In genomic region chr7:48084727-48085432, GRCh38 we compare ENCODE assay signal across 9 cellular contexts. TPM values are rescaled to one million over a fixed set of nuclear protein-coding genes. Genes with fewer than 3 reads are reported as not detected.
A peak's percentile ranks its signal among the peaks of the same experiment; 100 is the strongest.
DNase-seq lines count a peak whose midpoint lies in the region; ATAC-seq and TF ChIP-seq lines count a peak whose summit lies in the region.
"Had no signal": no experiment of that assay in that cellular context is flagged by ENCODE, and none has a peak within 500 bp of the region (broad histone marks: within the 10 kb centered on the region; RNA-seq: fewer than 3 reads in every experiment).

No MANE protein-coding gene starts in this region.

- BruUV-seq in PC-9 (replicated peaks; lab: Mats Ljungman, UMichigan): no TSS peak

- ATAC-seq in GM18868 (IDR thresholded peaks at IDR 0.05; ENCODE audit: unreplicated experiment) (peak; percentile 71), HG02981 (IDR thresholded peaks at IDR 0.05; ENCODE audit: unreplicated experiment) (peak; percentile 56)

- H3K9me2 ChIP-seq in PC-9 (ENCODE audit: insufficient read depth): no peaks in the 10 kb centered on the region

- H2AFZ ChIP-seq in PC-9: no peak overlapping the region

- TF ChIP-seq CTCF in PC-9 (conservative IDR thresholded peaks at IDR 0.05) (no peak), glutamatergic neuron (IDR thresholded peaks at IDR 0.05; ENCODE audit: partially characterized antibody, unreplicated experiment) (no peak)

- peak overlapping the region; percentile 95 for H3K4me2 ChIP-seq in PC-9

- H3K4me1 ChIP-seq in PC-9 (replicated peaks; ENCODE audit: insufficient read depth): peaks cover 69% of the 10 kb centered on the region

- H3K27ac Mint-ChIP-seq in activated T-helper 1 cell treated with anti-CD3 and anti-CD28 coated beads, Interleukin-12 subunit alpha, Interleukin-12 subunit beta, Interleukin-2, Interleukin-4 antibody, amounts not matched to agents 30 ng/mL and 10 ng/mL and 1 ng/mL, durations not matched to agents 14 hours and 24 hours and 36 hours: peak overlapping the region; percentile 95
- peak overlapping the region; percentile 14 for H3K27ac Mint-ChIP-seq in glutamatergic neuron (ENCODE audit: unreplicated experiment)

- no peak overlapping the region for H3K4me3 ChIP-seq in PC-9
- H3K4me3 ChIP-seq: pancreas had no signal

- CTCF ChIA-PET in PC-9 (lab: Charles Lee): no interaction called here

- H4K20me1 ChIP-seq in PC-9 (ENCODE audit: insufficient read depth): no peaks in the 10 kb centered on the region

- DNase-seq in PC-9: peak; percentile 92 to 100
- DNase-seq in activated T-helper 1 cell treated with anti-CD3 and anti-CD28 coated beads, Interleukin-12 subunit alpha, Interleukin-12 subunit beta, Interleukin-2, Interleukin-4 antibody, amounts not matched to agents 30 ng/mL and 10 ng/mL and 1 ng/mL, durations not matched to agents 14 hours and 24 hours and 36 hours (ENCODE audit: low spot score): peak; percentile 72
- no peak for DNase-seq in glutamatergic neuron
- peak; percentile 83 for DNase-seq in stimulated activated CD4-positive, alpha-beta T cell treated with anti-CD3 and anti-CD28 coated beads, Interleukin-15, amount 100 ng/mL, for 24 hours
- DNase-seq in cerebellum (ENCODE audit: low spot score): no peak
- no peak for DNase-seq in NCI-H82 (lab: John Stamatoyannopoulos, UW)

- no peaks in the 10 kb centered on the region for H3K9me3 Mint-ChIP-seq in activated T-helper 1 cell treated with anti-CD3 and anti-CD28 coated beads, Interleukin-12 subunit alpha, Interleukin-12 subunit beta, Interleukin-2, Interleukin-4 antibody, amounts not matched to agents 30 ng/mL and 10 ng/mL and 1 ng/mL, durations not matched to agents 14 hours and 24 hours and 36 hours
- H3K9me3 Mint-ChIP-seq in glutamatergic neuron (ENCODE audit: unreplicated experiment): peaks cover 3% of the 10 kb centered on the region

- peaks cover 79% of the 10 kb centered on the region for H3F3A ChIP-seq in PC-9 (ENCODE audit: insufficient read depth, low read depth)

- POLR2A ChIA-PET in PC-9 (lab: Charles Lee; ENCODE audit: unreplicated experiment): interaction anchor here (0.6 kb wide), 1 partner anchor 485 kb away, joined by 6 read pairs; no protein-coding TSS in a partner anchor

- no peaks in the 10 kb centered on the region for H3K36me3 ChIP-seq in PC-9 (ENCODE audit: low read depth)
- H3K36me3 ChIP-seq: pancreas had no signal

- peak overlapping the region; percentile 98 for H3K27ac ChIP-seq in PC-9

- H3K36me3 Mint-ChIP-seq in activated T-helper 1 cell treated with anti-CD3 and anti-CD28 coated beads, Interleukin-12 subunit alpha, Interleukin-12 subunit beta, Interleukin-2, Interleukin-4 antibody, amounts not matched to agents 30 ng/mL and 10 ng/mL and 1 ng/mL, durations not matched to agents 14 hours and 24 hours and 36 hours (ENCODE audit: low read depth): peaks cover 3% of the 10 kb centered on the region
- H3K36me3 Mint-ChIP-seq in glutamatergic neuron (ENCODE audit: unreplicated experiment): no peaks in the 10 kb centered on the region

- intact Hi-C loops in PC-9 (cut with micrococcal nuclease; ENCODE audit: unreplicated experiment): loop anchor here (2.0 to 10.0 kb wide), 4 partner anchors 57 to 610 kb away; no protein-coding TSS in a partner anchor
- intact Hi-C loops in activated T-helper 1 cell treated with anti-CD3 and anti-CD28 coated beads, Interleukin-12 subunit alpha, Interleukin-12 subunit beta, Interleukin-2, Interleukin-4 antibody, amounts not matched to agents 30 ng/mL and 10 ng/mL and 1 ng/mL, durations not matched to agents 14 hours and 24 hours and 36 hours (cut with micrococcal nuclease): loop anchor here (1.0 to 5.0 kb wide), 7 partner anchors 44 to 603 kb away; partner anchors contain the start of genes C7orf57 and HUS1

- H3K79me2 ChIP-seq in PC-9 (ENCODE audit: low read depth): peaks cover 4% of the 10 kb centered on the region

- no peaks in the 10 kb centered on the region for H3K9me3 ChIP-seq in PC-9 (ENCODE audit: insufficient read depth, low read depth)
- H3K9me3 ChIP-seq: pancreas had no signal

- H3K27me3 Mint-ChIP-seq in activated T-helper 1 cell treated with anti-CD3 and anti-CD28 coated beads, Interleukin-12 subunit alpha, Interleukin-12 subunit beta, Interleukin-2, Interleukin-4 antibody, amounts not matched to agents 30 ng/mL and 10 ng/mL and 1 ng/mL, durations not matched to agents 14 hours and 24 hours and 36 hours (ENCODE audit: insufficient read depth): peaks cover 2% of the 10 kb centered on the region
- no peaks in the 10 kb centered on the region for H3K27me3 Mint-ChIP-seq in glutamatergic neuron (ENCODE audit: unreplicated experiment)

- peak overlapping the region; percentile 70 for H3K4me3 Mint-ChIP-seq in activated T-helper 1 cell treated with anti-CD3 and anti-CD28 coated beads, Interleukin-12 subunit alpha, Interleukin-12 subunit beta, Interleukin-2, Interleukin-4 antibody, amounts not matched to agents 30 ng/mL and 10 ng/mL and 1 ng/mL, durations not matched to agents 14 hours and 24 hours and 36 hours
- H3K4me3 Mint-ChIP-seq in glutamatergic neuron (ENCODE audit: unreplicated experiment): no peak overlapping the region

- H3K27me3 ChIP-seq in PC-9 (ENCODE audit: insufficient read depth, low read depth): no peaks in the 10 kb centered on the region
- H3K27me3 ChIP-seq: pancreas had no signal

- H3K4me1 Mint-ChIP-seq in activated T-helper 1 cell treated with anti-CD3 and anti-CD28 coated beads, Interleukin-12 subunit alpha, Interleukin-12 subunit beta, Interleukin-2, Interleukin-4 antibody, amounts not matched to agents 30 ng/mL and 10 ng/mL and 1 ng/mL, durations not matched to agents 14 hours and 24 hours and 36 hours (ENCODE audit: low read depth): peaks cover 60% of the 10 kb centered on the region
- H3K4me1 Mint-ChIP-seq in glutamatergic neuron (ENCODE audit: low read depth, unreplicated experiment): no peaks in the 10 kb centered on the region

RNA-seq across cellular contexts. Expression of gene UPP1, which starts 4.2 kb away (rescaled TPM):
- 119 and 185 TPM in 2 replicates for total RNA-seq in PC-9 (2021)
- 51.6 and 55.4 TPM in 2 replicates for total RNA-seq in activated T-helper 1 cell treated with anti-CD3 and anti-CD28 coated beads, Interleukin-12 subunit alpha, Interleukin-12 subunit beta, Interleukin-2, Interleukin-4 antibody, amounts not matched to agents 30 ng/mL and 10 ng/mL and 1 ng/mL, durations not matched to agents 14 hours and 24 hours and 36 hours
- 29.8 TPM for total RNA-seq in glutamatergic neuron (ENCODE audit: unreplicated experiment)
- total RNA-seq in cerebellum: 23.5 TPM

RNA-seq across cellular contexts. Expression of gene C7orf57, which starts 49.5 kb away (rescaled TPM):
- total RNA-seq in PC-9 (2021): 0.90 and 2.5 TPM in 2 replicates
- total RNA-seq in activated T-helper 1 cell treated with anti-CD3 and anti-CD28 coated beads, Interleukin-12 subunit alpha, Interleukin-12 subunit beta, Interleukin-2, Interleukin-4 antibody, amounts not matched to agents 30 ng/mL and 10 ng/mL and 1 ng/mL, durations not matched to agents 14 hours and 24 hours and 36 hours: 0.10 and 0.31 TPM in 2 replicates
- not detected for total RNA-seq in glutamatergic neuron (ENCODE audit: unreplicated experiment)
- total RNA-seq in cerebellum: 2.4 TPM
- total RNA-seq: pancreas had no signal

RNA-seq across cellular contexts. Expression of gene SUN3, which starts 56.0 kb away (rescaled TPM):
- total RNA-seq in PC-9 (2021) (0.24 TPM in 1 of 2 replicates, not detected in the other), glutamatergic neuron (ENCODE audit: unreplicated experiment) (not detected), cerebellum (0.36 TPM)
- not detected in 2 replicates for total RNA-seq in activated T-helper 1 cell treated with anti-CD3 and anti-CD28 coated beads, Interleukin-12 subunit alpha, Interleukin-12 subunit beta, Interleukin-2, Interleukin-4 antibody, amounts not matched to agents 30 ng/mL and 10 ng/mL and 1 ng/mL, durations not matched to agents 14 hours and 24 hours and 36 hours
- total RNA-seq: pancreas had no signal

Comparison
In these comparisons a context has a peak if more than half of its experiments do, and no peak if none do; other contexts are left out.
1. DNase-seq: peak in PC-9 (2 of 2), activated T-helper 1 cell treated with anti-CD3 and anti-CD28 coated beads, Interleukin-12 subunit alpha, Interleukin-12 subunit beta, Interleukin-2, Interleukin-4 antibody, amounts not matched to agents 30 ng/mL and 10 ng/mL and 1 ng/mL, durations not matched to agents 14 hours and 24 hours and 36 hours (single experiment) and stimulated activated CD4-positive, alpha-beta T cell treated with anti-CD3 and anti-CD28 coated beads, Interleukin-15, amount 100 ng/mL, for 24 hours (single experiment); none in glutamatergic neuron (single experiment), cerebellum (single experiment) and NCI-H82 (single experiment).